21 cellular contexts compared by ENCODE assay signal in genomic region chr1:39562886-39563285, GRCh38. TPM values are rescaled to one million over a fixed set of nuclear protein-coding genes. Genes with fewer than 3 reads are reported as not detected.
DNase-seq lines count a peak whose midpoint lies in the region; TF ChIP-seq lines count a peak whose summit lies in the region.
"Had no signal": no experiment of that assay in that cellular context is flagged by ENCODE, and none has a peak within 500 bp of the region (broad histone marks: within the 10 kb centered on the region; RNA-seq: fewer than 3 reads in every experiment).

No MANE protein-coding gene starts in this region.

- no peak for DNase-seq in activated T-cell treated with anti-CD3 and anti-CD28 coated beads, Interleukin-2, amount 50 U/mL, for 24 hours
- DNase-seq in activated T-cell treated with anti-CD3 and anti-CD28 coated beads, Interleukin-2, amount 50 U/mL, for 48 hours, result no peak
- DNase-seq in D341Med (ENCODE audit: low spot score) (peak; percentile 62), NCI-H82 treated with DMSO at 0.1 percent for 48 hours (lab: John Stamatoyannopoulos, UW; ENCODE audit: unreplicated experiment) (peak; percentile 43), osteoblast (ENCODE audit: insufficient read length, low spot score, missing footprints) (peak; percentile 27), AG08395 (ENCODE audit: low spot score) (no peak), endothelial cell (ENCODE audit: low spot score) (no peak), hippocampal formation (lab: John Stamatoyannopoulos, UW) (no peak)
- DNase-seq: BE2C, COR-L47, DMS153, GM23248, H9, Karpas-422, NCI-H1694, NCI-H2081, NCI-H2171, NCI-H345, NCI-H524 treated with DMSO at 0.1 percent for 48 hours, OCI-M1 had no signal

- no peaks in the 10 kb centered on the region for H3K27me3 Mint-ChIP-seq in activated T-cell treated with anti-CD3 and anti-CD28 coated beads, Interleukin-2, amount 50 U/mL, for 24 hours
- H3K27me3 Mint-ChIP-seq in endothelial cell (ENCODE audit: unreplicated experiment), result no peaks in the 10 kb centered on the region

- no peak overlapping the region for H2AFZ ChIP-seq in osteoblast (ENCODE audit: low read length)
- H2AFZ ChIP-seq: GM23248 had no signal

- H3K4me1 ChIP-seq in osteoblast (ENCODE audit: insufficient read depth, low read length), result peaks cover 3% of the 10 kb centered on the region
- H3K4me1 ChIP-seq: BE2C had no signal

- H3K9me3 Mint-ChIP-seq in activated T-cell treated with anti-CD3 and anti-CD28 coated beads, Interleukin-2, amount 50 U/mL, for 24 hours, result no peaks in the 10 kb centered on the region
- H3K9me3 Mint-ChIP-seq in endothelial cell (ENCODE audit: unreplicated experiment), result no peaks in the 10 kb centered on the region
- H3K9me3 Mint-ChIP-seq: H9 had no signal

- peaks cover 98% of the 10 kb centered on the region for H3K36me3 Mint-ChIP-seq in activated T-cell treated with anti-CD3 and anti-CD28 coated beads, Interleukin-2, amount 50 U/mL, for 24 hours (ENCODE audit: low read depth)
- peaks cover 60% of the 10 kb centered on the region for H3K36me3 Mint-ChIP-seq in endothelial cell (ENCODE audit: low read depth, unreplicated experiment)

- H3K4me1 Mint-ChIP-seq in activated T-cell treated with anti-CD3 and anti-CD28 coated beads, Interleukin-2, amount 50 U/mL, for 24 hours (ENCODE audit: low read depth), result peaks cover 24% of the 10 kb centered on the region
- no peaks in the 10 kb centered on the region for H3K4me1 Mint-ChIP-seq in endothelial cell (ENCODE audit: unreplicated experiment)

- peaks cover 42% of the 10 kb centered on the region for H3K79me2 ChIP-seq in osteoblast (ENCODE audit: insufficient read depth, low read length)

- no peaks in the 10 kb centered on the region for H3K9me3 ChIP-seq in osteoblast (ENCODE audit: low read depth, low read length)
- H3K9me3 ChIP-seq: A549, BE2C had no signal

- no peak for TF ChIP-seq CTCF in osteoblast (IDR thresholded peaks at IDR 0.05; ENCODE audit: extremely low read depth, low read depth, low read length)
- TF ChIP-seq CTCF in endothelial cell (IDR thresholded peaks at IDR 0.05; ENCODE audit: unreplicated experiment), result no peak

- peak overlapping the region; percentile 48 for H3K27ac Mint-ChIP-seq in activated T-cell treated with anti-CD3 and anti-CD28 coated beads, Interleukin-2, amount 50 U/mL, for 24 hours
- H3K27ac Mint-ChIP-seq in endothelial cell (ENCODE audit: unreplicated experiment), result no peak overlapping the region
- H3K27ac Mint-ChIP-seq: H9 had no signal

- peaks cover 37% of the 10 kb centered on the region for H4K20me1 ChIP-seq in osteoblast (ENCODE audit: insufficient read depth, low read length)

- H3K27ac ChIP-seq in osteoblast (ENCODE audit: low read depth, low read length), result no peak overlapping the region
- H3K27ac ChIP-seq: A549, GM23248 had no signal

- no peaks in the 10 kb centered on the region for H3K27me3 ChIP-seq in osteoblast (ENCODE audit: insufficient read depth, low read length)
- H3K27me3 ChIP-seq: BE2C had no signal

- H3K4me3 Mint-ChIP-seq in activated T-cell treated with anti-CD3 and anti-CD28 coated beads, Interleukin-2, amount 50 U/mL, for 24 hours, result no peak overlapping the region
- H3K4me3 Mint-ChIP-seq in endothelial cell (ENCODE audit: unreplicated experiment), result no peak overlapping the region
- H3K4me3 Mint-ChIP-seq: H9 had no signal

- no peak overlapping the region for H3K4me2 ChIP-seq in osteoblast (ENCODE audit: insufficient read depth, low read length)
- H3K4me2 ChIP-seq: A549 had no signal

- no peak overlapping the region for H3K4me3 ChIP-seq in osteoblast (ENCODE audit: insufficient read depth, low read length)
- H3K4me3 ChIP-seq: A549, GM23248 had no signal

- H3K36me3 ChIP-seq in osteoblast (ENCODE audit: insufficient read depth, low read length), result peaks cover 77% of the 10 kb centered on the region

RNA-seq across cellular contexts. Expression of gene PABPC4, which starts 13.7 kb away (rescaled TPM):
- 158 and 182 TPM in 2 replicates for total RNA-seq in osteoblast
- 254 TPM for total RNA-seq in endothelial cell (ENCODE audit: unreplicated experiment)

Comparison
In these comparisons a context has a peak if more than half of its experiments do, and no peak if none do; other contexts are left out.
1. DNase-seq: peak in D341Med (single experiment), NCI-H82 treated with DMSO at 0.1 percent for 48 hours (single experiment) and osteoblast (single experiment); none in activated T-cell treated with anti-CD3 and anti-CD28 coated beads, Interleukin-2, amount 50 U/mL, for 24 hours (single experiment), activated T-cell treated with anti-CD3 and anti-CD28 coated beads, Interleukin-2, amount 50 U/mL, for 48 hours (0 of 2), AG08395 (single experiment), endothelial cell (single experiment) and hippocampal formation (0 of 2).